In genomic region chr16:30896203-30896889, GRCh38 we compare ENCODE assay signal across 1 cellular context.
TF ChIP-seq lines count a peak whose summit lies in the region.

TSS of gene CTF1 (plus strand) at chr16:30896614. CDS start at chr16:30896644, 30 bp downstream.

TF ChIP-seq in HepG2, 621 proteins besides CTCF, POLR2A, EP300 and RAD21 (continued from another document):
- TF ChIP-seq TRAFD1 (CRISPR knock-in tag; IDR thresholded peaks at IDR 0.05; ENCODE audit: borderline replicate concordance) (peak; percentile 70; the same call in 1 of the 2 replicates), ZSCAN21 (CRISPR knock-in tag; IDR thresholded peaks at IDR 0.05; ENCODE audit: borderline replicate concordance) (peak; percentile 66; the same call in 1 of the 2 replicates), ZNF446 (CRISPR knock-in tag; IDR thresholded peaks at IDR 0.05) (no peak), KLF12 (CRISPR knock-in tag; IDR thresholded peaks at IDR 0.05; ENCODE audit: borderline replicate concordance) (0 out of 2 replicates have a peak, but pooled peaks have one; percentile 59), BORCS8-MEF2B (CRISPR knock-in tag; IDR thresholded peaks at IDR 0.05) (peak; percentile 71; the same call in 1 of the 2 replicates), ZNF414 (CRISPR knock-in tag; IDR thresholded peaks at IDR 0.05) (peak; percentile 91), GABPA (IDR thresholded peaks at IDR 0.05; ENCODE audit: low read depth, low read length) (no peak), GABPA (CRISPR knock-in tag; IDR thresholded peaks at IDR 0.05; ENCODE audit: low read depth) (peak; percentile 38; the same call in 1 of the 2 replicates), SMAD1 (CRISPR knock-in tag; IDR thresholded peaks at IDR 0.05; ENCODE audit: borderline replicate concordance, low read depth) (peak; percentile 81; the same call in 1 of the 2 replicates), CHD2 (IDR thresholded peaks at IDR 0.05; ENCODE audit: low read depth, low read length) (no peak), ZNF407 (CRISPR knock-in tag; IDR thresholded peaks at IDR 0.05; ENCODE audit: not compliant biosample characterization) (peak; percentile 62), ZNF44 (CRISPR knock-in tag; IDR thresholded peaks at IDR 0.05) (0 out of 2 replicates have a peak, but pooled peaks have one; percentile 15), IRF2 (CRISPR knock-in tag; IDR thresholded peaks at IDR 0.05) (peak; percentile 18; the same call in 1 of the 2 replicates), ZFP36 (IDR thresholded peaks at IDR 0.05; ENCODE audit: borderline replicate concordance, low read depth, low read length, partially characterized antibody) (peak; percentile 6), TERF1 (CRISPR knock-in tag; IDR thresholded peaks at IDR 0.05) (no peak), ZNF484 (CRISPR knock-in tag; IDR thresholded peaks at IDR 0.05; ENCODE audit: borderline replicate concordance, low read depth) (no peak), KAT2B (IDR thresholded peaks at IDR 0.05; ENCODE audit: borderline replicate concordance, low read depth, low read length) (no peak), FOXM1 (CRISPR knock-in tag; IDR thresholded peaks at IDR 0.05) (no peak), ZNF180 (CRISPR knock-in tag; IDR thresholded peaks at IDR 0.05; ENCODE audit: borderline replicate concordance, low read depth) (peak; percentile 96; the same call in 1 of the 2 replicates), ZNF709 (CRISPR knock-in tag; IDR thresholded peaks at IDR 0.05) (peak; percentile 65; the same call in 1 of the 2 replicates), ZNF572 (CRISPR knock-in tag; IDR thresholded peaks at IDR 0.05) (0 out of 2 replicates have a peak, but pooled peaks have one; percentile 44), THAP7 (CRISPR knock-in tag; IDR thresholded peaks at IDR 0.05) (peak; percentile 67; the same call in 1 of the 2 replicates), TEAD3 (CRISPR knock-in tag; optimal IDR thresholded peaks at IDR 0.05; ENCODE audit: borderline replicate concordance) (peak; percentile 32), MXD3 (CRISPR knock-in tag; IDR thresholded peaks at IDR 0.05) (no peak; the same call in 1 of the 2 replicates), BCL3 (CRISPR knock-in tag; IDR thresholded peaks at IDR 0.05) (peak; percentile 40; the same call in 1 of the 2 replicates), ETS1 (CRISPR knock-in tag; IDR thresholded peaks at IDR 0.05) (0 out of 2 replicates have a peak, but pooled peaks have one; percentile 32), IRF9 (CRISPR knock-in tag; IDR thresholded peaks at IDR 0.05; ENCODE audit: borderline replicate concordance) (peak; percentile 63; the same call in 1 of the 2 replicates), ZNF841 (CRISPR knock-in tag; IDR thresholded peaks at IDR 0.05; ENCODE audit: borderline replicate concordance) (no peak)
